8 cellular contexts compared by ENCODE assay signal in the genomic region with DNA sequence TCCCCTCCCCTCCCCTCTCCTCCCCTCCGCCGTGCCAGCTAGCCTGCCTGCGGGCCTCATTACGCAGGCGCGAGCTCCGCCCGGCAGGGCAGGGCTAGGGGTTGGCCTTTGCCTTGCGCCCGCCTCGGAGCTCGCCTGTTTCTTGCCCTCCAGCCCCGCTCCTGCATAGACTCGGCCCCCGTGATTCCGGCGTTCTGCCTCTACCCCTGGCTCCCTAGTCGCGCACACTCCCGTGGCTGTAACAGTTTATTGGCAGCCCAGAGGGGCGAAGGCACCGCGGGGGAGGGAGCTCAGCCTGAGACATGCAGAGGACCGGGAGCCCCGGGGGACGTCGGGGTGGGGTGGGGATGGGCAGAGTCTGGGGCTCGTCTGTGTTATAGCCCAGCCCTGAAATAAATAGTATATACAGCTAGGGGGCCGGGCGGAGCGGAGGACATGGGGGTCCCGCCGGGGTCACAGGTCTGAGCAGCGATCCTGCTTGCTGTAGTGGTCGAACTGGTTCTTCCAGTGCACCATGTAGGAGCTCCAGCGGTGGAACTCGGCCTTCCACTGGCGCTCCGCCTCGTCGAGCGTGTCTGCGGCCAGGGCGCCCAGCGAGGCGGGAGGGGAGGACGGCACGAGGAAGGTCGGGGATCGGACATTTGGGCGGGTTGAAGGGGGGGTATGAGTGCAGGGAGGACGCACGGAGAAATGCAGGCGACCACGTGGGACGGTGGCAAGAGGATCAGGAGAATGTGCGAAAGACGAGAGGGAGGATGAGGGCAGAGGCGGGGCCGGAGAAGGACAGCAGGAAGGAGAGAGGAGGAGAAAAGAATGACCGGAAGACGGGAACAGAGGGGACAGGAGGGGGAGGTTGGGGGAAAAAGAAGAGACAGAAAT. TPM values are rescaled to one million over a fixed set of nuclear protein-coding genes. Genes with fewer than 3 reads are reported as not detected.
DNase-seq lines count a peak whose midpoint lies in the region; TF ChIP-seq lines count a peak whose summit lies in the region.

No MANE protein-coding gene starts in this region.

- peak overlapping the region; percentile 74 for H3K4me3 ChIP-seq in CD8-positive, alpha-beta memory T cell (ENCODE audit: low read length)
- H3K4me3 ChIP-seq in HUES48 (ENCODE audit: low read depth, low read length) (peak overlapping the region; percentile 66), NT2/D1 (ENCODE audit: insufficient read length, low read depth) (peak overlapping the region; percentile 60), endodermal cell (ENCODE audit: low read length) (peak overlapping the region; percentile 78)

- peaks cover 16 to 38% (median 19%) of the 10 kb centered on the region in 3 donors for H3K36me3 Mint-ChIP-seq in CD8-positive, alpha-beta memory T cell
- H3K36me3 Mint-ChIP-seq in endodermal cell (ENCODE audit: low read depth) (peaks cover 39% of the 10 kb centered on the region), mesothelial cell of epicardium (peaks cover 28% of the 10 kb centered on the region)

- peaks cover 36 to 54% (median 54%) of the 10 kb centered on the region in 3 donors for H3K4me1 Mint-ChIP-seq in CD8-positive, alpha-beta memory T cell
- peaks cover 27% of the 10 kb centered on the region for H3K4me1 Mint-ChIP-seq in endodermal cell
- H3K4me1 Mint-ChIP-seq in mesothelial cell of epicardium: peaks cover 41% of the 10 kb centered on the region

- H3K27ac ChIP-seq in CD8-positive, alpha-beta memory T cell (ENCODE audit: low read depth, low read length): peak overlapping the region; percentile 43
- peak overlapping the region; percentile 96 for H3K27ac ChIP-seq in HUES48 (ENCODE audit: low read depth, low read length)
- H3K27ac ChIP-seq in endodermal cell (ENCODE audit: low read depth, low read length): peak overlapping the region; percentile 86

- no peaks in the 10 kb centered on the region for H3K9me3 Mint-ChIP-seq in CD8-positive, alpha-beta memory T cell
- H3K9me3 Mint-ChIP-seq in endodermal cell: no peaks in the 10 kb centered on the region
- H3K9me3 Mint-ChIP-seq in mesothelial cell of epicardium: no peaks in the 10 kb centered on the region

- DNase-seq in CD8-positive, alpha-beta memory T cell: peak; percentile 90 to 94 (median 91)
- DNase-seq in GM20000 (ENCODE audit: low spot score) (peak; percentile 99), NT2/D1 (ENCODE audit: low read depth, low spot score) (peak; percentile 91), endodermal cell (peak; percentile 97), mesothelial cell of epicardium (ENCODE audit: low spot score in 2 of 2, unreplicated experiment in 2 of 2) (peak; percentile 82 to 89)
- peak; percentile 74 for DNase-seq in activated CD8-positive, alpha-beta memory T cell treated with anti-CD3 and anti-CD28 coated beads, Interleukin-2, amount 50 U/mL, for 1 hour (ENCODE audit: extremely low read depth)
- peak; percentile 71 for DNase-seq in stimulated activated CD8-positive, alpha-beta memory T cell treated with anti-CD3 and anti-CD28 coated beads, Interleukin-15, amount 100 ng/mL, for 24 hours (ENCODE audit: low read depth)

- peak overlapping the region; percentile 26 to 89 (median 69) for H3K27ac Mint-ChIP-seq in CD8-positive, alpha-beta memory T cell
- H3K27ac Mint-ChIP-seq in endodermal cell: peak overlapping the region; percentile 98
- peak overlapping the region; percentile 98 for H3K27ac Mint-ChIP-seq in mesothelial cell of epicardium

- no peaks in the 10 kb centered on the region for H3K9me3 ChIP-seq in CD8-positive, alpha-beta memory T cell (ENCODE audit: low read length)
- no peaks in the 10 kb centered on the region for H3K9me3 ChIP-seq in HUES48 (ENCODE audit: control insufficient read depth, insufficient read depth, low read length)
- H3K9me3 ChIP-seq in NT2/D1 (ENCODE audit: insufficient read depth, low read length): no peaks in the 10 kb centered on the region
- no peaks in the 10 kb centered on the region for H3K9me3 ChIP-seq in endodermal cell (ENCODE audit: control insufficient read depth, low read length)

- H3K4me3 Mint-ChIP-seq in CD8-positive, alpha-beta memory T cell: peak overlapping the region; percentile 86 to 96 (median 89)
- H3K4me3 Mint-ChIP-seq in endodermal cell: peak overlapping the region; percentile 71
- peak overlapping the region; percentile 77 for H3K4me3 Mint-ChIP-seq in mesothelial cell of epicardium

- TF ChIP-seq CTCF in GM20000 (IDR thresholded peaks at IDR 0.05; ENCODE audit: extremely low read depth, missing control alignments) (no peak), endodermal cell (conservative IDR thresholded peaks at IDR 0.05) (peak; percentile 31), mesothelial cell of epicardium (IDR thresholded peaks at IDR 0.05; ENCODE audit: unreplicated experiment) (no peak)

- peaks cover 1% of the 10 kb centered on the region for H3K27me3 ChIP-seq in CD8-positive, alpha-beta memory T cell (ENCODE audit: insufficient read depth, low read length, poor library complexity, severe bottlenecking)
- H3K27me3 ChIP-seq in HUES48 (ENCODE audit: control insufficient read depth, insufficient read depth, low read length) (no peaks in the 10 kb centered on the region), NT2/D1 (ENCODE audit: insufficient read depth, insufficient read length) (no peaks in the 10 kb centered on the region), endodermal cell (ENCODE audit: control insufficient read depth, insufficient read depth, low read length, poor library complexity, severe bottlenecking) (no peaks in the 10 kb centered on the region)

- POLR2A ChIA-PET in CD8-positive, alpha-beta memory T cell (lab: Charles Lee): interaction anchor here (0.6 to 5.1 kb wide), 5 partner anchors 13 to 328 kb away, joined by 3 to 102 read pairs (median 8); a partner anchor contains a TSS

- H3K36me3 ChIP-seq in CD8-positive, alpha-beta memory T cell (ENCODE audit: insufficient read depth, low read length): peaks cover 24% of the 10 kb centered on the region
- H3K36me3 ChIP-seq in HUES48 (ENCODE audit: control insufficient read depth, insufficient read depth, low read length) (peaks cover 38% of the 10 kb centered on the region), NT2/D1 (ENCODE audit: insufficient read depth, insufficient read length, low read length) (peaks cover 55% of the 10 kb centered on the region), endodermal cell (ENCODE audit: control insufficient read depth, insufficient read depth, low read length) (peaks cover 40% of the 10 kb centered on the region)

- H3K9ac ChIP-seq in HUES48 (ENCODE audit: low read depth, low read length): peak overlapping the region; percentile 65
- H3K9ac ChIP-seq in NT2/D1 (ENCODE audit: insufficient read length, low read depth): peak overlapping the region; percentile 94
- no peak overlapping the region for H3K9ac ChIP-seq in endodermal cell (ENCODE audit: extremely low read depth, low read length, poor library complexity, severe bottlenecking)

- H3K27me3 Mint-ChIP-seq in CD8-positive, alpha-beta memory T cell: peaks cover 16 to 26% of the 10 kb centered on the region in 2 donors
- H3K27me3 Mint-ChIP-seq in endodermal cell (ENCODE audit: insufficient read depth) (no peaks in the 10 kb centered on the region), mesothelial cell of epicardium (ENCODE audit: low read depth) (no peaks in the 10 kb centered on the region)

- 1 to 4% methylated on average over 23 to 60 of the region's 62 CpGs for WGBS in endodermal cell (ENCODE audit: insufficient coverage in 1 of 2, insufficient read length in 1 of 2), 2 experiments

- H3K4me1 ChIP-seq in CD8-positive, alpha-beta memory T cell (ENCODE audit: insufficient read depth, low read length): peaks cover 52% of the 10 kb centered on the region
- H3K4me1 ChIP-seq in HUES48 (ENCODE audit: control insufficient read depth, insufficient read depth, low read length) (no peaks in the 10 kb centered on the region), NT2/D1 (ENCODE audit: insufficient read depth, insufficient read length) (peaks cover 16% of the 10 kb centered on the region), endodermal cell (ENCODE audit: control insufficient read depth, insufficient read depth, low read length) (peaks cover 2% of the 10 kb centered on the region)

- CTCF ChIA-PET in CD8-positive, alpha-beta memory T cell (lab: Charles Lee): interaction anchor here (0.7 to 6.3 kb wide), 11 partner anchors 8 to 328 kb away, joined by 3 to 48 read pairs (median 4); a partner anchor contains a TSS

RNA-seq across cellular contexts. Expression of a gene that starts 0.5 kb away (rescaled TPM):
- 1 to 10 TPM; 3.1 to 4.0 TPM for total RNA-seq in CD8-positive, alpha-beta memory T cell
- 2.1 TPM for polyA plus RNA-seq in CD8-positive, alpha-beta memory T cell
- total RNA-seq in endodermal cell: 1 to 10 TPM; 3.7 to 4.0 TPM
- 1.4 TPM for polyA plus RNA-seq in endodermal cell (2013, experiment 1 of 2)
- 2.2 TPM for polyA plus RNA-seq in endodermal cell (2013, experiment 2 of 2)
- total RNA-seq in mesothelial cell of epicardium: 6.0 to 8.0 TPM (median 6.4 TPM) in 3 replicates

RNA-seq across cellular contexts. Expression of a gene that starts 5.7 kb away (rescaled TPM):
- under 1 TPM in 1 of 2 experiments, not detected in 1; 0.20 TPM for total RNA-seq in CD8-positive, alpha-beta memory T cell
- polyA plus RNA-seq in CD8-positive, alpha-beta memory T cell: 0.30 TPM
- total RNA-seq in endodermal cell: 10 to 100 TPM in 1 of 2 donors, 1 to 10 TPM in 1; 2.6 to 13.7 TPM
- polyA plus RNA-seq in endodermal cell (2013, experiment 1 of 2): 6.1 TPM
- 6.1 TPM for polyA plus RNA-seq in endodermal cell (2013, experiment 2 of 2)
- 9.2 to 10.4 TPM (median 9.6 TPM) in 3 replicates for total RNA-seq in mesothelial cell of epicardium

RNA-seq across cellular contexts. Expression of a gene that starts 15.1 kb away (rescaled TPM):
- 100 to 1,000 TPM; 285 to 290 TPM for total RNA-seq in CD8-positive, alpha-beta memory T cell
- polyA plus RNA-seq in CD8-positive, alpha-beta memory T cell: 90.7 TPM
- total RNA-seq in endodermal cell: 100 to 1,000 TPM; 186 to 236 TPM
- polyA plus RNA-seq in endodermal cell (2013, experiment 1 of 2): 161 TPM
- polyA plus RNA-seq in endodermal cell (2013, experiment 2 of 2): 142 TPM
- 229 to 245 TPM (median 240 TPM) in 3 replicates for total RNA-seq in mesothelial cell of epicardium

RNA-seq across cellular contexts. Expression of a gene that starts 22.8 kb away (rescaled TPM):
- 10 to 100 TPM; 36.8 to 37.7 TPM for total RNA-seq in CD8-positive, alpha-beta memory T cell
- 2.0 TPM for polyA plus RNA-seq in CD8-positive, alpha-beta memory T cell
- total RNA-seq in endodermal cell (100 to 1,000 TPM; 107 to 114 TPM), mesothelial cell of epicardium (101 to 109 TPM (median 107 TPM) in 3 replicates)
- polyA plus RNA-seq in endodermal cell (2013, experiment 1 of 2): 56.2 TPM
- polyA plus RNA-seq in endodermal cell (2013, experiment 2 of 2): 56.4 TPM

RNA-seq across cellular contexts. Expression of a gene that starts 37.5 kb away (rescaled TPM):
- 10 to 100 TPM; 24.7 to 29.1 TPM for total RNA-seq in CD8-positive, alpha-beta memory T cell
- 9.5 TPM for polyA plus RNA-seq in CD8-positive, alpha-beta memory T cell
- total RNA-seq in endodermal cell: 10 to 100 TPM; 22.5 to 35.1 TPM
- 17.0 TPM for polyA plus RNA-seq in endodermal cell (2013, experiment 1 of 2)
- 16.7 TPM for polyA plus RNA-seq in endodermal cell (2013, experiment 2 of 2)
- total RNA-seq in mesothelial cell of epicardium: 30.9 to 39.1 TPM (median 37.5 TPM) in 3 replicates

Comparison
In these comparisons a context has a peak if more than half of its experiments do, and no peak if none do; other contexts are left out.
1. Peak in every context shown above with its lines: DNase-seq, H3K4me3 ChIP-seq and H3K27ac ChIP-seq.
2. H3K27ac ChIP-seq: peak in every context shown above with its lines; median percentile 96 in HUES48; 86 in endodermal cell; 43 in CD8-positive, alpha-beta memory T cell.